9 cellular contexts compared by ENCODE assay signal in the genomic region with DNA sequence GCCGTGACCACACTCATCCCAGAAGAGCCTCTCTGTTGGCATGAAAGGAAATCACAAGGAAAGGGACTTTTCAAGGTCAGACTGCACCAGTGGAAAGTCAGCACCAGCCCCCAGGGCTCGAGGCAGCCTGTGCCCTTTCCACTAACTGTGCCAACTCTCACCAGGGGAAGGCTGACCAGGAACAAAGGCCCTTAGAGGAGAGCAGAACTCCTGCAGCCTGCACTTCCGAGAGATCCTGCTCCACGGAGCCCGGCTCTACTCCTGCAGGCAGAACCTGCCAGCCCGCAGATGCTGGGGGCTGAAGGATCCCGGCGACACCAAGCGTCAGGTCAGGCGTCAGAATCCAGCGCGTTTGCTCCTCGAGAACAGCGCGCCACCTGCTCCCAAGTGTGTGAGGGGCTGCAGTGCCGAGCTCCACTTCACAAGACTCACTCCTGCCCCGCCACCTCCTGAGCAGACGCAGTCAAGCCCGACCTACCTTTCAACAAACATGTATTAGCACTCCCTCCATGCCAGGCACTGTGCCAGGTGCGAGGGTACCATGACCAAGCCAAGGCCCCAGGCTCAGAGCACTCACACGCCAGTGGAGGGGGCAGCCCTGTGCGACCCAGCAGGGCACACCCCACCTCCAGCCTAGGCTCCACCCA. TPM values are rescaled to one million over a fixed set of nuclear protein-coding genes. Genes with fewer than 3 reads are reported as not detected.
A peak's percentile ranks its signal among the peaks of the same experiment; 100 is the strongest.
DNase-seq lines count a peak whose midpoint lies in the region; ATAC-seq and TF ChIP-seq lines count a peak whose summit lies in the region.
"Had no signal": no experiment of that assay in that cellular context is flagged by ENCODE, and none has a peak within 500 bp of the region (broad histone marks: within the 10 kb centered on the region; RNA-seq: fewer than 3 reads in every experiment).

No MANE protein-coding gene starts in this region.

- H3K4me3 ChIP-seq in OCI-LY3 (ENCODE audit: low read length) (peak overlapping the region; percentile 76), gastroesophageal sphincter (peak overlapping the region in 1 of 2 donors; percentile 40), MG63 (no peak overlapping the region)
- H3K4me3 ChIP-seq: SJSA1 had no signal

- peak; percentile 45 for ATAC-seq in GM19023 (IDR thresholded peaks at IDR 0.05; ENCODE audit: unreplicated experiment)
- ATAC-seq in HG02970 (IDR thresholded peaks at IDR 0.05; ENCODE audit: low FRiP score, unreplicated experiment): peak; percentile 15
- ATAC-seq in gastroesophageal sphincter: peak; percentile 68
- ATAC-seq in GM21447 (IDR thresholded peaks at IDR 0.05; ENCODE audit: unreplicated experiment): no peak

- TF ChIP-seq CTCF in OCI-LY3 (IDR thresholded peaks at IDR 0.05; ENCODE audit: low read depth, low read length): no peak
- TF ChIP-seq CTCF in gastroesophageal sphincter (IDR thresholded peaks at IDR 0.05): no peak

- TF ChIP-seq EP300 in gastroesophageal sphincter (IDR thresholded peaks at IDR 0.05): no peak

- no peaks in the 10 kb centered on the region for H3K36me3 ChIP-seq in OCI-LY3 (replicated peaks; ENCODE audit: low read depth, low read length)
- no peaks in the 10 kb centered on the region for H3K36me3 ChIP-seq in gastroesophageal sphincter
- no peaks in the 10 kb centered on the region for H3K36me3 ChIP-seq in MG63
- H3K36me3 ChIP-seq: SJSA1 had no signal

- no peaks in the 10 kb centered on the region for H4K20me1 ChIP-seq in OCI-LY3 (ENCODE audit: insufficient read depth, low read length)

- H3K27ac ChIP-seq in OCI-LY3 (ENCODE audit: low read length) (no peak overlapping the region), gastroesophageal sphincter (no peak overlapping the region)
- H3K27ac ChIP-seq: SJSA1 had no signal

- H3K27me3 ChIP-seq in OCI-LY3 (ENCODE audit: low read depth, low read length) (no peaks in the 10 kb centered on the region), gastroesophageal sphincter (peaks cover 12% of the 10 kb centered on the region), MG63 (no peaks in the 10 kb centered on the region)
- H3K27me3 ChIP-seq: SJSA1 had no signal

- H3K79me2 ChIP-seq in OCI-LY3 (ENCODE audit: low read length): no peaks in the 10 kb centered on the region

- H3K9ac ChIP-seq in OCI-LY3 (ENCODE audit: low read length): peak overlapping the region; percentile 46; the same call in 1 of the 2 replicates

- H3K4me1 ChIP-seq in OCI-LY3 (ENCODE audit: low read length) (no peaks in the 10 kb centered on the region), gastroesophageal sphincter (peaks cover 0 to 13% (median 5%) of the 10 kb centered on the region in 3 donors)
- H3K4me1 ChIP-seq: SJSA1 had no signal

- TF ChIP-seq POLR2A in gastroesophageal sphincter (IDR thresholded peaks at IDR 0.05): no peak

- H3K4me2 ChIP-seq in OCI-LY3 (ENCODE audit: low read length): peak overlapping the region; percentile 77

- no peaks in the 10 kb centered on the region for H3K9me3 ChIP-seq in OCI-LY3 (ENCODE audit: insufficient read depth, low read length)
- H3K9me3 ChIP-seq in gastroesophageal sphincter: no peaks in the 10 kb centered on the region
- no peaks in the 10 kb centered on the region for H3K9me3 ChIP-seq in MG63
- H3K9me3 ChIP-seq: SJSA1 had no signal

- H2AFZ ChIP-seq in OCI-LY3 (ENCODE audit: low read depth, low read length): peak overlapping the region; percentile 92

- WGBS in gastroesophageal sphincter (ENCODE audit: low coverage in 1 of 2), 2 donors: no CpG with 5 or more reads among the region's 22 CpGs

- intact Hi-C loops in posterior vena cava (cut with DNase I): no loop called here

- DNase-seq in posterior vena cava (ENCODE audit: low spot score): peak; percentile 77
- DNase-seq in MG63: no peak
- DNase-seq in A172 (ENCODE audit: low spot score): no peak

RNA-seq across cellular contexts. Expression of gene HELT, which starts 13.6 kb away (rescaled TPM):
- total RNA-seq in gastroesophageal sphincter (not detected), posterior vena cava (not detected)
- not detected in 2 replicates for total RNA-seq in MG63 (2014; rRNA removed; shearing (Covaris generic); ENCODE audit: low replicate concordance)
- not detected in 2 replicates for total RNA-seq in A172 (2014; rRNA removed; shearing (Covaris generic))
- total RNA-seq: SJSA1 had no signal
